In the genomic region with DNA sequence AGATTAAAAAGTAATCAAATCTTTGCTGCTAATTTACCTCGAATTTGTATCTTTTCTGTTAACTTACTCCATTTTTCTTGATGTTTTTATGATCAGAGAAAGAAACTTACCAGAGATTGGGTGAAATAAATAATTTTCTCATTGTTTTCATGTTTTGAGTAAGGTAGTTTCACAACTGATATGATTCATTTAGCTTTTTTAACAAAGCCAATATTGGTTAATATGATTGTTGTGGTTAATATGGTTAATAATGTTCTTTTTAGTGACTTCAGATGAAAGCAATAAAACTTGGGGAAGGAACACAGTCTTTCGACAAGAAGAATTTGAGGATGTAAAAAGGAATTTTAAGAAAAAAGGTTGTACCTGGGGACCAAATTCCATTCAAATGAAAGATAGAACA, we compare ENCODE assay signal across 1 cellular context.
TF ChIP-seq lines count a peak whose summit lies in the region.

No MANE protein-coding gene starts in this region.

TF ChIP-seq in GM12878, 131 proteins besides CTCF, POLR2A, EP300 and RAD21 (continued from another document and continues in another):
- TF ChIP-seq, protein P1, sequence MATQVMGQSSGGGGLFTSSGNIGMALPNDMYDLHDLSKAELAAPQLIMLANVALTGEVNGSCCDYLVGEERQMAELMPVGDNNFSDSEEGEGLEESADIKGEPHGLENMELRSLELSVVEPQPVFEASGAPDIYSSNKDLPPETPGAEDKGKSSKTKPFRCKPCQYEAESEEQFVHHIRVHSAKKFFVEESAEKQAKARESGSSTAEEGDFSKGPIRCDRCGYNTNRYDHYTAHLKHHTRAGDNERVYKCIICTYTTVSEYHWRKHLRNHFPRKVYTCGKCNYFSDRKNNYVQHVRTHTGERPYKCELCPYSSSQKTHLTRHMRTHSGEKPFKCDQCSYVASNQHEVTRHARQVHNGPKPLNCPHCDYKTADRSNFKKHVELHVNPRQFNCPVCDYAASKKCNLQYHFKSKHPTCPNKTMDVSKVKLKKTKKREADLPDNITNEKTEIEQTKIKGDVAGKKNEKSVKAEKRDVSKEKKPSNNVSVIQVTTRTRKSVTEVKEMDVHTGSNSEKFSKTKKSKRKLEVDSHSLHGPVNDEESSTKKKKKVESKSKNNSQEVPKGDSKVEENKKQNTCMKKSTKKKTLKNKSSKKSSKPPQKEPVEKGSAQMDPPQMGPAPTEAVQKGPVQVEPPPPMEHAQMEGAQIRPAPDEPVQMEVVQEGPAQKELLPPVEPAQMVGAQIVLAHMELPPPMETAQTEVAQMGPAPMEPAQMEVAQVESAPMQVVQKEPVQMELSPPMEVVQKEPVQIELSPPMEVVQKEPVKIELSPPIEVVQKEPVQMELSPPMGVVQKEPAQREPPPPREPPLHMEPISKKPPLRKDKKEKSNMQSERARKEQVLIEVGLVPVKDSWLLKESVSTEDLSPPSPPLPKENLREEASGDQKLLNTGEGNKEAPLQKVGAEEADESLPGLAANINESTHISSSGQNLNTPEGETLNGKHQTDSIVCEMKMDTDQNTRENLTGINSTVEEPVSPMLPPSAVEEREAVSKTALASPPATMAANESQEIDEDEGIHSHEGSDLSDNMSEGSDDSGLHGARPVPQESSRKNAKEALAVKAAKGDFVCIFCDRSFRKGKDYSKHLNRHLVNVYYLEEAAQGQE (IDR thresholded peaks at IDR 0.05; ENCODE audit: low read depth, low read length): no peak
- TF ChIP-seq RUNX3 (IDR thresholded peaks at IDR 0.05; ENCODE audit: low read length) (peak; percentile 96), MYB (IDR thresholded peaks at IDR 0.05; ENCODE audit: borderline replicate concordance, low read depth, low read length) (no peak), KLF5 (IDR thresholded peaks at IDR 0.05; ENCODE audit: partially characterized antibody) (no peak), SREBF2 (IDR thresholded peaks at IDR 0.05; ENCODE audit: low read length) (no peak), HCFC1 (IDR thresholded peaks at IDR 0.05; ENCODE audit: low read length) (no peak), CEBPB (IDR thresholded peaks at IDR 0.05; ENCODE audit: borderline replicate concordance in 1 of 2, low read depth in 2 of 2, low read length in 2 of 2) (no peak), HDGF (IDR thresholded peaks at IDR 0.05) (no peak), CHD1 (IDR thresholded peaks at IDR 0.05; ENCODE audit: low read depth, low read length) (no peak), ZZZ3 (IDR thresholded peaks at IDR 0.05; ENCODE audit: control insufficient read depth, insufficient read length, low read depth) (no peak), NR2F1 (conservative IDR thresholded peaks at IDR 0.05) (0 out of 2 replicates have a peak, but pooled peaks have one; percentile 16), NFIC (IDR thresholded peaks at IDR 0.05; ENCODE audit: low read depth, low read length) (peak; percentile 94; the same call in 1 of the 2 replicates), BACH1 (IDR thresholded peaks at IDR 0.05; ENCODE audit: borderline replicate concordance) (peak; percentile 32; the same call in 1 of the 2 replicates), SUPT20H (IDR thresholded peaks at IDR 0.05; ENCODE audit: borderline replicate concordance, control insufficient read depth, low read depth, low read length) (no peak), NR2C2 (IDR thresholded peaks at IDR 0.05; ENCODE audit: borderline replicate concordance, control insufficient read depth, insufficient read length, low read depth) (no peak), CEBPZ (IDR thresholded peaks at IDR 0.05; ENCODE audit: low read depth, low read length) (no peak), YY1 (IDR thresholded peaks at IDR 0.05; ENCODE audit: low read depth, low read length) (no peak), TARDBP (IDR thresholded peaks at IDR 0.05; ENCODE audit: borderline replicate concordance) (no peak), ZNF622 (IDR thresholded peaks at IDR 0.05) (no peak), PAX5 (IDR thresholded peaks at IDR 0.05; ENCODE audit: borderline replicate concordance, low read depth, low read length) (no peak), ASH2L (IDR thresholded peaks at IDR 0.05; ENCODE audit: borderline replicate concordance, low read depth) (no peak), ZBTB4 (CRISPR knock-in tag; IDR thresholded peaks at IDR 0.05) (no peak), DPF2 (IDR thresholded peaks at IDR 0.05) (peak; percentile 72; the same call in 1 of the 2 replicates), YBX1 (IDR thresholded peaks at IDR 0.05) (no peak), RB1 (IDR thresholded peaks at IDR 0.05; ENCODE audit: borderline replicate concordance) (no peak), FOXM1 (IDR thresholded peaks at IDR 0.05; ENCODE audit: low read depth, low read length) (peak; percentile 43; the same call in 1 of the 2 replicates), MAX (IDR thresholded peaks at IDR 0.05; ENCODE audit: low read depth, low read length) (no peak), JUND (IDR thresholded peaks at IDR 0.05; ENCODE audit: low read depth, low read length) (peak; percentile 54; the same call in 1 of the 2 replicates), MTA3 (IDR thresholded peaks at IDR 0.05; ENCODE audit: borderline replicate concordance, low read length) (no peak), NFXL1 (IDR thresholded peaks at IDR 0.05; ENCODE audit: borderline replicate concordance) (no peak), IKZF2 (IDR thresholded peaks at IDR 0.05) (peak; percentile 57 to 73), CHD2 (IDR thresholded peaks at IDR 0.05; ENCODE audit: borderline replicate concordance, low read depth, low read length) (no peak), ATF7 (IDR thresholded peaks at IDR 0.05; ENCODE audit: low read depth) (0 out of 2 replicates have a peak, but pooled peaks have one; percentile 41), BHLHE40 (IDR thresholded peaks at IDR 0.05; ENCODE audit: borderline replicate concordance in 1 of 2, low read depth in 2 of 2, low read length in 1 of 2) (no peak; a peak in 1 of 4 replicates), BCL3 (IDR thresholded peaks at IDR 0.05; ENCODE audit: borderline replicate concordance, insufficient read depth, low read depth, low read length, poor library complexity, severe bottlenecking) (no peak), RFX5 (IDR thresholded peaks at IDR 0.05; ENCODE audit: low read depth, low read length) (no peak), CBFB (IDR thresholded peaks at IDR 0.05; ENCODE audit: low read depth) (peak; percentile 87), E4F1 (IDR thresholded peaks at IDR 0.05; ENCODE audit: borderline replicate concordance, partially characterized antibody) (no peak), ZNF274 (IDR thresholded peaks at IDR 0.05; ENCODE audit: insufficient read depth, insufficient read length) (no peak), NRF1 (conservative IDR thresholded peaks at IDR 0.05; ENCODE audit: low read depth, low read length) (no peak), KDM1A (IDR thresholded peaks at IDR 0.05; ENCODE audit: borderline replicate concordance) (no peak), SIN3A (IDR thresholded peaks at IDR 0.05; ENCODE audit: low read depth, low read length) (no peak), MYC (IDR thresholded peaks at IDR 0.05; ENCODE audit: insufficient read depth, insufficient read length, insufficient replicate concordance, low read length, severe bottlenecking) (no peak), BCL11A (IDR thresholded peaks at IDR 0.05; ENCODE audit: low read depth, low read length) (peak; percentile 48; the same call in 1 of the 2 replicates), BCLAF1 (IDR thresholded peaks at IDR 0.05) (no peak), IRF4 (IDR thresholded peaks at IDR 0.05; ENCODE audit: low read depth, low read length) (peak; percentile 86)
- TF ChIP-seq, protein P2, sequence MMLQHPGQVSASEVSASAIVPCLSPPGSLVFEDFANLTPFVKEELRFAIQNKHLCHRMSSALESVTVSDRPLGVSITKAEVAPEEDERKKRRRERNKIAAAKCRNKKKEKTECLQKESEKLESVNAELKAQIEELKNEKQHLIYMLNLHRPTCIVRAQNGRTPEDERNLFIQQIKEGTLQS (IDR thresholded peaks at IDR 0.05; ENCODE audit: borderline replicate concordance, extremely low read depth, low read depth, low read length): no peak
